Comparison of ENCODE assay signal across 10 cellular contexts in the genomic region with DNA sequence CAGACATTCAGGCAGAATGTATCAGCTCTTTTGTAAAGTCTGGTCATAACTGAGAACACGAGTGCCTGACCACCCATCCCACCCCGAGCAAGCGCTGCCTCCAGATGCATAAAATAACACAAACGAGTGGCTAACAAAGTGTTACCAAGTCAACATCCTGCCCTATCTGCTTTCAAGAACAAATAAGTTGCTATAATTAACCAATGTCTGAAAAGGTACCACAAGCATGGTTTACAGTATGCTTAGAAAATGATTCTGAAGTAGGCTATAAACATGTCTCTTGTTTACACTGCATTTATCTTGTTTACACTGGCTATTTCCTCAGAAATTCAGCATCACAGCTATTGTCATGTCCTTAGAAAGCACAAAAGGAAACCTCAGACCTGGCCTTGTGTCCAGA. TPM values are rescaled to one million over a fixed set of nuclear protein-coding genes. Genes with fewer than 3 reads are reported as not detected.
DNase-seq lines count a peak whose midpoint lies in the region; ATAC-seq, FAIRE-seq and TF ChIP-seq lines count a peak whose summit lies in the region.
"Had no signal": no experiment of that assay in that cellular context is flagged by ENCODE, and none has a peak within 500 bp of the region (broad histone marks: within the 10 kb centered on the region; RNA-seq: fewer than 3 reads in every experiment).

No MANE protein-coding gene starts in this region.

- TF ChIP-seq CTCF in GM12865 (IDR thresholded peaks at IDR 0.05; ENCODE audit: insufficient read depth, low read depth, low read length, missing control alignments) (no peak), neural crest cell (conservative IDR thresholded peaks at IDR 0.05) (no peak)

- ATAC-seq in GM21423 (IDR thresholded peaks at IDR 0.05; ENCODE audit: unreplicated experiment) = no peak

- H3K27ac Mint-ChIP-seq in neural crest cell (ENCODE audit: unreplicated experiment) = peak overlapping the region; percentile 50

- no peaks in the 10 kb centered on the region for H3K9me3 Mint-ChIP-seq in neural crest cell

- no peaks in the 10 kb centered on the region for H3K36me3 Mint-ChIP-seq in neural crest cell (ENCODE audit: low read depth)

- H3K4me3 ChIP-seq in GM12865 (ENCODE audit: low read depth, low read length) = no peak overlapping the region
- H3K4me3 ChIP-seq: vagina had no signal

- H3K4me1 Mint-ChIP-seq in neural crest cell = peaks cover 18% of the 10 kb centered on the region

- DNase-seq in GM12865 (ENCODE audit: low read depth) (peak; percentile 63), NCI-H1105 treated with DMSO at 0.1 percent for 48 hours (lab: John Stamatoyannopoulos, UW) (peak; percentile 72), SHP77 (lab: John Stamatoyannopoulos, UW) (peak; percentile 60), neural crest cell (ENCODE audit: low read depth, low spot score) (no peak), T1000 (lab: John Stamatoyannopoulos, UW) (no peak), RCC 7860 (ENCODE audit: low spot score) (no peak)
- DNase-seq: activated T-cell treated with anti-CD3 and anti-CD28 coated beads for 4 hours, small intestine had no signal

- no peaks in the 10 kb centered on the region for H3K27me3 Mint-ChIP-seq in neural crest cell (ENCODE audit: low read depth)

- H3K4me3 Mint-ChIP-seq in neural crest cell = no peak overlapping the region

- FAIRE-seq in RCC 7860 (lab: Jason Lieb, UNC) = no peak
- FAIRE-seq: small intestine had no signal

RNA-seq across cellular contexts. Expression of a gene that starts 49.5 kb away (rescaled TPM):
- total RNA-seq in neural crest cell = 0.73 and 1.3 TPM in 2 replicates

Comparison
In these comparisons a context has a peak if more than half of its experiments do, and no peak if none do; other contexts are left out.
1. DNase-seq: peak in GM12865 (single experiment), NCI-H1105 treated with DMSO at 0.1 percent for 48 hours (single experiment) and SHP77 (2 of 2); none in neural crest cell (single experiment), T1000 (single experiment) and RCC 7860 (single experiment).